1 cellular context compared by ENCODE assay signal in the genomic region with DNA sequence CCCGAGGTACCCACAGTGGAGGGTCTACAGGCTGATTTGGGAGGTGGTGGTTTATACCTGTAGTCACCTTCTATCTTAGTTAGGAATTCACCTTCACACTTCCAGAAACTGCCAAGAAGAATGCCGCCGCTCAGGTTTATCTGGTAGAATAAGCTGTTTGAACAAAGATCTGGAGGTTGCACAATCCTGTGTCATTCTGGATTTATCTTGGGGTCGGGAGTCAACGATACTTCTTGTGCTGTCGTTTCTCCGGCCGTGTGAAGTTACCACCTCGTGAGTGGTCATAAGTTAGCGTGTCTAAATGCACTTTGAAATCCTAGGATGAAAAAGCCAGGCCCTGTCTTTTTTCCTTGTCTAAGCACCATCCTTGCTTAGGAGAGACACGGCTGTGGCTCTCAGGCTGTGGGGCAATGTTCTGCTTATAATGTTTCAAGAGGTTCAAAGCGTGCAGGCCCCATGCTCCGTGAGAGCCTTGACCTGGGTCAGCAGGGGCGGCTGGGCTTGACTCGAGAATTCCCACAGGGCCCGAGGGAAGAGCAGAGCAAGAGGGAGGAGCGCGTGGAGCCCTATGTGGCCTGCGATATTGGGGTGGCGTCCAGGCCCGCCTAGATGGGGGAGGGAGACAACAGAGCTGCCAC.
TF ChIP-seq lines count a peak whose summit lies in the region.

No MANE protein-coding gene starts in this region.

TF ChIP-seq in GM12878, 131 proteins besides CTCF, POLR2A, EP300 and RAD21:
- no peak for TF ChIP-seq NR2F1 (conservative IDR thresholded peaks at IDR 0.05)
- no peak for TF ChIP-seq IRF4 (IDR thresholded peaks at IDR 0.05; ENCODE audit: low read depth, low read length)
- no peak for TF ChIP-seq RELA (IDR thresholded peaks at IDR 0.05; ENCODE audit: borderline replicate concordance, partially characterized antibody)
- TF ChIP-seq CBX3 (IDR thresholded peaks at IDR 0.05; ENCODE audit: borderline replicate concordance, low read depth), result no peak
- TF ChIP-seq YBX1 (IDR thresholded peaks at IDR 0.05), result no peak
- TF ChIP-seq HCFC1 (IDR thresholded peaks at IDR 0.05; ENCODE audit: low read length), result no peak
- TF ChIP-seq MTA2 (IDR thresholded peaks at IDR 0.05; ENCODE audit: low read depth), result no peak
- TF ChIP-seq, protein P1, sequence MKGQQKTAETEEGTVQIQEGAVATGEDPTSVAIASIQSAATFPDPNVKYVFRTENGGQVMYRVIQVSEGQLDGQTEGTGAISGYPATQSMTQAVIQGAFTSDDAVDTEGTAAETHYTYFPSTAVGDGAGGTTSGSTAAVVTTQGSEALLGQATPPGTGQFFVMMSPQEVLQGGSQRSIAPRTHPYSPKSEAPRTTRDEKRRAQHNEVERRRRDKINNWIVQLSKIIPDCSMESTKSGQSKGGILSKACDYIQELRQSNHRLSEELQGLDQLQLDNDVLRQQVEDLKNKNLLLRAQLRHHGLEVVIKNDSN (IDR thresholded peaks at IDR 0.05; ENCODE audit: borderline replicate concordance, extremely low read length, insufficient read depth, low read depth, low read length), result no peak
- no peak for TF ChIP-seq GABPA (IDR thresholded peaks at IDR 0.05; ENCODE audit: low read depth)
- no peak for TF ChIP-seq STAT1 (conservative IDR thresholded peaks at IDR 0.05)
- no peak for TF ChIP-seq BCL11A (IDR thresholded peaks at IDR 0.05; ENCODE audit: low read depth, low read length)
